Comparison of ENCODE assay signal across 8 cellular contexts in genomic region chr2:95115418-95115817, GRCh38. TPM values are rescaled to one million over a fixed set of nuclear protein-coding genes. Genes with fewer than 3 reads are reported as not detected.
DNase-seq lines count a peak whose midpoint lies in the region; ATAC-seq, FAIRE-seq and TF ChIP-seq lines count a peak whose summit lies in the region.

No MANE protein-coding gene starts in this region.

- H3K79me2 ChIP-seq in DOHH2 (ENCODE audit: control insufficient read depth, low read length): peaks cover 46% of the 10 kb centered on the region

- dilution Hi-C loops in IMR-90 (cut with HindIII; ENCODE audit: low sequenced_read_pairs, unreplicated experiment): no loop called here

- TF ChIP-seq RAD21 in IMR-90 (IDR thresholded peaks at IDR 0.05; ENCODE audit: low read length): peak; percentile 62

- H4K91ac ChIP-seq in IMR-90 (ENCODE audit: insufficient read depth, low read depth, low read length): no peak overlapping the region

- POLR2A ChIA-PET in IMR-90 (lab: Charles Lee; ENCODE audit: unreplicated experiment): no interaction called here

- H3K9me3 Mint-ChIP-seq in activated T-helper 2 cell treated with anti-CD3 and anti-CD28 coated beads, Interferon-gamma antibody, Interleukin-2, Interleukin-4, amounts not matched to agents 10 μg/mL and 5 μg/mL and 100 μg/mL, durations not matched to agents 14 hours and 24 hours and 36 hours: no peaks in the 10 kb centered on the region

- FAIRE-seq in pancreas (lab: Jason Lieb, UNC): no peak

- no peak overlapping the region for H3K9ac ChIP-seq in IMR-90 (ENCODE audit: low read depth, low read length)

- peaks cover 22% of the 10 kb centered on the region for H3K4me1 ChIP-seq in DOHH2 (ENCODE audit: control insufficient read depth, low read length)
- no peaks in the 10 kb centered on the region for H3K4me1 ChIP-seq in IMR-90 (ENCODE audit: control insufficient read depth, insufficient read depth, low read length)
- no peaks in the 10 kb centered on the region for H3K4me1 ChIP-seq in foreskin keratinocyte
- H3K4me1 ChIP-seq in pancreas: peaks cover 0 to 10% (median 9%) of the 10 kb centered on the region in 3 donors
- H3K4me1 ChIP-seq in transverse colon: peaks cover 2 to 33% (median 8%) of the 10 kb centered on the region in 4 donors

- H3K4me1 Mint-ChIP-seq in activated T-helper 2 cell treated with anti-CD3 and anti-CD28 coated beads, Interferon-gamma antibody, Interleukin-2, Interleukin-4, amounts not matched to agents 10 μg/mL and 5 μg/mL and 100 μg/mL, durations not matched to agents 14 hours and 24 hours and 36 hours (ENCODE audit: low read depth): peaks cover 38% of the 10 kb centered on the region

- ATAC-seq in GM21529 (IDR thresholded peaks at IDR 0.05; ENCODE audit: unreplicated experiment) (peak; percentile 94), IMR-90 (ENCODE audit: low read depth) (peak; percentile 98), foreskin keratinocyte (peak; percentile 94), pancreas (peak; percentile 93 to 100 (median 98))

- H3K4me2 ChIP-seq in DOHH2 (ENCODE audit: low read length) (no peak overlapping the region), IMR-90 (ENCODE audit: low read depth, low read length) (no peak overlapping the region)

- peaks cover 3% of the 10 kb centered on the region; the same call in 1 of the 2 replicates for H3K9me1 ChIP-seq in IMR-90 (ENCODE audit: insufficient read depth, low read length)

- H3K56ac ChIP-seq in IMR-90 (ENCODE audit: extremely low read depth, insufficient read depth, low read length): no peak overlapping the region

- no peak overlapping the region for H2AK9ac ChIP-seq in IMR-90 (replicated peaks; ENCODE audit: low read depth, low read length, poor library complexity)

- no peak overlapping the region for H3K27ac Mint-ChIP-seq in activated T-helper 2 cell treated with anti-CD3 and anti-CD28 coated beads, Interferon-gamma antibody, Interleukin-2, Interleukin-4, amounts not matched to agents 10 μg/mL and 5 μg/mL and 100 μg/mL, durations not matched to agents 14 hours and 24 hours and 36 hours

- 20% methylated on average over 3 of the region's 7 CpGs; no CpG with 5 or more reads in 1 of the 2 experiments for WGBS in IMR-90 (ENCODE audit: extremely low coverage in 2 of 2, insufficient read length in 1 of 2), 2 experiments
- WGBS in pancreas, 2 donors: 8 to 11% methylated on average over 7 of the region's 7 CpGs
- 13 to 14% methylated on average over 3 to 7 of the region's 7 CpGs for WGBS in transverse colon (ENCODE audit: low coverage in 1 of 2), 2 donors

- DNase-seq in IMR-90 (peak; percentile 61), RPMI8226 (peak; percentile 84), foreskin keratinocyte (peak; percentile 24 to 54), pancreas (peak; percentile 57 to 78 (median 74)), transverse colon (peak; percentile 77)
- peak; percentile 66 for DNase-seq in activated T-helper 2 cell treated with anti-CD3 and anti-CD28 coated beads, Interferon-gamma antibody, Interleukin-2, Interleukin-4, amounts not matched to agents 10 μg/mL and 5 μg/mL and 100 μg/mL, durations not matched to agents 14 hours and 24 hours and 36 hours (ENCODE audit: low spot score)

- peak overlapping the region; percentile 6 for H2AFZ ChIP-seq in IMR-90 (replicated peaks; ENCODE audit: low read length, poor library complexity)

- no peak overlapping the region for H4K8ac ChIP-seq in IMR-90 (ENCODE audit: low read depth in 2 of 2, low read length in 2 of 2)

- BruUV-seq in IMR-90 (replicated peaks; lab: Mats Ljungman, UMichigan): no TSS peak

- no peak overlapping the region for H3K4ac ChIP-seq in IMR-90 (ENCODE audit: low read depth, low read length)

- no peak overlapping the region for H3K18ac ChIP-seq in IMR-90 (ENCODE audit: low read depth, low read length)

- H3K79me1 ChIP-seq in IMR-90 (ENCODE audit: low read depth in 1 of 2, low read length in 2 of 2): peaks cover 12 to 36% of the 10 kb centered on the region in 2 experiments

- TF ChIP-seq POLR2A in IMR-90 (IDR thresholded peaks at IDR 0.05; ENCODE audit: low read depth, low read length): no peak
- TF ChIP-seq POLR2A in transverse colon (IDR thresholded peaks at IDR 0.05): no peak

- no peaks in the 10 kb centered on the region for H3K27me3 Mint-ChIP-seq in activated T-helper 2 cell treated with anti-CD3 and anti-CD28 coated beads, Interferon-gamma antibody, Interleukin-2, Interleukin-4, amounts not matched to agents 10 μg/mL and 5 μg/mL and 100 μg/mL, durations not matched to agents 14 hours and 24 hours and 36 hours (ENCODE audit: low read depth)

- H3K36me3 ChIP-seq in DOHH2 (ENCODE audit: control insufficient read depth, low read length): peaks cover 75% of the 10 kb centered on the region
- peaks cover 19% of the 10 kb centered on the region for H3K36me3 ChIP-seq in IMR-90 (ENCODE audit: control insufficient read depth, insufficient read depth, low read length)
- H3K36me3 ChIP-seq in pancreas: peaks cover 0 to 4% (median 3%) of the 10 kb centered on the region in 3 donors
- peaks cover 0 to 34% (median 16%) of the 10 kb centered on the region in 4 donors for H3K36me3 ChIP-seq in transverse colon

- H3K9me3 ChIP-seq in DOHH2 (ENCODE audit: control insufficient read depth, insufficient read depth, low read length) (no peaks in the 10 kb centered on the region), IMR-90 (ENCODE audit: control insufficient read depth, insufficient read depth, low read length) (no peaks in the 10 kb centered on the region), pancreas (no peaks in the 10 kb centered on the region), transverse colon (no peaks in the 10 kb centered on the region)

- TF ChIP-seq CTCF in DOHH2 (IDR thresholded peaks at IDR 0.05; ENCODE audit: low read depth, low read length, poor library complexity, severe bottlenecking) (peak; percentile 87), IMR-90 (conservative IDR thresholded peaks at IDR 0.05; ENCODE audit: low read depth, low read length) (peak; percentile 76), foreskin keratinocyte (conservative IDR thresholded peaks at IDR 0.05) (peak; percentile 84), pancreas (IDR thresholded peaks at IDR 0.05) (peak; percentile 43 to 63 (median 51)), transverse colon (IDR thresholded peaks at IDR 0.05) (peak; percentile 51 to 71 (median 62))

- no peak overlapping the region for H4K5ac ChIP-seq in IMR-90 (ENCODE audit: low read depth, low read length)

- H3K23ac ChIP-seq in IMR-90 (ENCODE audit: low read depth, low read length): no peak overlapping the region

- no peaks in the 10 kb centered on the region for H3K27me3 ChIP-seq in DOHH2 (ENCODE audit: control insufficient read depth, low read length)
- no peaks in the 10 kb centered on the region for H3K27me3 ChIP-seq in IMR-90 (ENCODE audit: control insufficient read depth, insufficient read depth, low read length)
- no peaks in the 10 kb centered on the region for H3K27me3 ChIP-seq in foreskin keratinocyte
- H3K27me3 ChIP-seq in pancreas: no peaks in the 10 kb centered on the region
- no peaks in the 10 kb centered on the region for H3K27me3 ChIP-seq in transverse colon

- H3K36me3 Mint-ChIP-seq in activated T-helper 2 cell treated with anti-CD3 and anti-CD28 coated beads, Interferon-gamma antibody, Interleukin-2, Interleukin-4, amounts not matched to agents 10 μg/mL and 5 μg/mL and 100 μg/mL, durations not matched to agents 14 hours and 24 hours and 36 hours (ENCODE audit: low read depth): peaks cover 70% of the 10 kb centered on the region

- H3K27ac ChIP-seq in DOHH2 (ENCODE audit: low read depth, low read length): no peak overlapping the region
- H3K27ac ChIP-seq in IMR-90 (ENCODE audit: insufficient read depth, low read length): no peak overlapping the region
- no peak overlapping the region for H3K27ac ChIP-seq in foreskin keratinocyte
- H3K27ac ChIP-seq in pancreas: no peak overlapping the region
- no peak overlapping the region for H3K27ac ChIP-seq in transverse colon

- H3K14ac ChIP-seq in IMR-90 (replicated peaks; ENCODE audit: low read depth, low read length): no peak overlapping the region

- H2AK5ac ChIP-seq in IMR-90 (ENCODE audit: low read depth, low read length): no peak overlapping the region

- no peak for TF ChIP-seq EP300 in transverse colon (IDR thresholded peaks at IDR 0.05; ENCODE audit: low read depth)

- H4K20me1 ChIP-seq in DOHH2 (ENCODE audit: control insufficient read depth, insufficient read depth, low read depth, low read length) (peaks cover 8% of the 10 kb centered on the region), IMR-90 (ENCODE audit: insufficient read depth, low read length) (peaks cover 12% of the 10 kb centered on the region; the same call in 1 of the 2 replicates)

- H3K9me2 ChIP-seq in DOHH2 (replicated peaks; ENCODE audit: control insufficient read depth, low read length): no peaks in the 10 kb centered on the region

- CTCF ChIA-PET in IMR-90 (lab: Yijun Ruan, JAX): interaction anchor here (0.6 to 1.3 kb wide), 8 partner anchors 10 to 530 kb away, joined by 3 to 11 read pairs (median 4); no protein-coding TSS in a partner anchor

- H2BK15ac ChIP-seq in IMR-90 (ENCODE audit: low read depth, low read length): no peak overlapping the region

- in situ Hi-C loops in IMR-90 (cut with MboI; ENCODE audit: low sequenced_read_pairs): no loop called here
- in situ Hi-C loops in transverse colon (cut with MboI; ENCODE audit: low pct_ligation_motif_present in 1 of 4, low pct_unique_long_range_greater_than_20kb in 1 of 4, low sequenced_read_pairs in 3 of 4): no loop called here

- H3K4me3 Mint-ChIP-seq in activated T-helper 2 cell treated with anti-CD3 and anti-CD28 coated beads, Interferon-gamma antibody, Interleukin-2, Interleukin-4, amounts not matched to agents 10 μg/mL and 5 μg/mL and 100 μg/mL, durations not matched to agents 14 hours and 24 hours and 36 hours (ENCODE audit: low read depth): no peak overlapping the region

- intact Hi-C loops in IMR-90 (cut with micrococcal nuclease): loop anchor here (1.0 kb wide), 1 partner anchor 93 kb away; no protein-coding TSS in a partner anchor
- intact Hi-C loops in activated T-helper 2 cell treated with anti-CD3 and anti-CD28 coated beads, Interferon-gamma antibody, Interleukin-2, Interleukin-4, amounts not matched to agents 10 μg/mL and 5 μg/mL and 100 μg/mL, durations not matched to agents 14 hours and 24 hours and 36 hours (cut with micrococcal nuclease): loop anchor here (1.0 kb wide), 3 partner anchors 35 to 129 kb away; no protein-coding TSS in a partner anchor
- intact Hi-C loops in pancreas (cut with DNase I): loop anchor here in 1 of 3 donors (10.0 kb wide), 1 partner anchor 91 kb away; the partner anchor contains the start of gene MAL
- intact Hi-C loops in transverse colon (cut with DNase I; ENCODE audit: low total_unique reads): no loop called here

- no peak overlapping the region for H2BK20ac ChIP-seq in IMR-90 (ENCODE audit: low read depth, low read length)

- no peak overlapping the region for H2BK5ac ChIP-seq in IMR-90 (ENCODE audit: low read depth, low read length, poor library complexity, severe bottlenecking)

- peaks cover 2% of the 10 kb centered on the region; the same call in 1 of the 2 replicates for H3F3A ChIP-seq in DOHH2 (ENCODE audit: control insufficient read depth, insufficient read depth)

- H3K4me3 ChIP-seq in DOHH2 (ENCODE audit: low read length): no peak overlapping the region
- no peak overlapping the region for H3K4me3 ChIP-seq in IMR-90 (ENCODE audit: insufficient read depth, low read depth, low read length)
- H3K4me3 ChIP-seq in pancreas: no peak overlapping the region
- no peak overlapping the region for H3K4me3 ChIP-seq in transverse colon

- H2BK120ac ChIP-seq in IMR-90 (ENCODE audit: low read depth, low read length): no peak overlapping the region

RNA-seq across cellular contexts. Expression of gene MRPS5, which starts 6.2 kb away (rescaled TPM):
- total RNA-seq in IMR-90 (2012; rRNA removed): 27.6 and 35.8 TPM in 2 replicates
- polyA plus RNA-seq in IMR-90 (2012; rRNA removed): 42.5 and 44.1 TPM in 2 replicates
- polyA plus RNA-seq in IMR-90 (2012; cell fraction: cytosol; rRNA removed): 24.9 and 28.4 TPM in 2 replicates
- polyA plus RNA-seq in IMR-90 (2012; cell fraction: nucleus; rRNA removed; ENCODE audit: low replicate concordance): 49.4 and 110 TPM in 2 replicates
- 90.7 and 92.4 TPM in 2 replicates for total RNA-seq in activated T-helper 2 cell treated with anti-CD3 and anti-CD28 coated beads, Interferon-gamma antibody, Interleukin-2, Interleukin-4, amounts not matched to agents 10 μg/mL and 5 μg/mL and 100 μg/mL, durations not matched to agents 14 hours and 24 hours and 36 hours
- 55.9 and 62.8 TPM in 2 replicates for total RNA-seq in foreskin keratinocyte
- polyA plus RNA-seq in foreskin keratinocyte: 63.0 and 66.0 TPM in 2 replicates
- total RNA-seq in pancreas: 10 to 100 TPM; 14.8 to 28.0 (median 17.9) TPM
- 10 to 100 TPM; 42.5 to 55.2 TPM for polyA plus RNA-seq in pancreas
- 100 to 1,000 TPM in 1 of 4 donors, 10 to 100 TPM in 3; 61.7 to 145 (median 77.2) TPM for total RNA-seq in transverse colon

RNA-seq across cellular contexts. Expression of gene ZNF514, which starts 44.2 kb away (rescaled TPM):
- total RNA-seq in IMR-90 (2012; rRNA removed): 6.5 and 7.2 TPM in 2 replicates
- polyA plus RNA-seq in IMR-90 (2012; rRNA removed): 4.4 and 5.3 TPM in 2 replicates
- 0.96 and 1.4 TPM in 2 replicates for polyA plus RNA-seq in IMR-90 (2012; cell fraction: cytosol; rRNA removed)
- polyA plus RNA-seq in IMR-90 (2012; cell fraction: nucleus; rRNA removed; ENCODE audit: low replicate concordance): 6.5 and 29.3 TPM in 2 replicates
- 9.8 and 10.4 TPM in 2 replicates for total RNA-seq in activated T-helper 2 cell treated with anti-CD3 and anti-CD28 coated beads, Interferon-gamma antibody, Interleukin-2, Interleukin-4, amounts not matched to agents 10 μg/mL and 5 μg/mL and 100 μg/mL, durations not matched to agents 14 hours and 24 hours and 36 hours
- total RNA-seq in foreskin keratinocyte: 7.1 and 9.6 TPM in 2 replicates
- polyA plus RNA-seq in foreskin keratinocyte: 3.1 and 3.3 TPM in 2 replicates
- total RNA-seq in pancreas: 10 to 100 TPM in 1 of 6 donors, 1 to 10 TPM in 5; 7.2 to 16.3 (median 8.0) TPM
- polyA plus RNA-seq in pancreas: 10 to 100 TPM; 12.7 to 16.0 TPM
- total RNA-seq in transverse colon: 10 to 100 TPM in 3 of 4 donors, 1 to 10 TPM in 1; 8.6 to 22.9 (median 15.7) TPM

RNA-seq across cellular contexts. Expression of gene ZNF2, which starts 50.2 kb away (rescaled TPM):
- 7.3 and 7.8 TPM in 2 replicates for total RNA-seq in IMR-90 (2012; rRNA removed)
- polyA plus RNA-seq in IMR-90 (2012; rRNA removed): 1.3 and 2.7 TPM in 2 replicates
- polyA plus RNA-seq in IMR-90 (2012; cell fraction: cytosol; rRNA removed): 0.75 and 1.4 TPM in 2 replicates
- polyA plus RNA-seq in IMR-90 (2012; cell fraction: nucleus; rRNA removed; ENCODE audit: low replicate concordance): 1.5 and 2.9 TPM in 2 replicates
- total RNA-seq in activated T-helper 2 cell treated with anti-CD3 and anti-CD28 coated beads, Interferon-gamma antibody, Interleukin-2, Interleukin-4, amounts not matched to agents 10 μg/mL and 5 μg/mL and 100 μg/mL, durations not matched to agents 14 hours and 24 hours and 36 hours: 3.3 and 3.6 TPM in 2 replicates
- 3.8 and 4.1 TPM in 2 replicates for total RNA-seq in foreskin keratinocyte
- polyA plus RNA-seq in foreskin keratinocyte: 1.4 and 1.6 TPM in 2 replicates
- total RNA-seq in pancreas: 1 to 10 TPM; 1.4 to 2.9 (median 2.3) TPM
- polyA plus RNA-seq in pancreas: 1 to 10 TPM in 1 of 2 donors, under 1 TPM in 1; 0.80 to 1.9 TPM
- total RNA-seq in transverse colon: 1 to 10 TPM in 3 of 4 donors, under 1 TPM in 1; 0.20 to 4.1 (median 1.8) TPM
